Comparison of ENCODE assay signal across 24 cellular contexts in genomic region chr12:1346126-1346525, GRCh38.
A peak's percentile ranks its signal among the peaks of the same experiment; 100 is the strongest.
DNase-seq lines count a peak whose midpoint lies in the region; ATAC-seq and TF ChIP-seq lines count a peak whose summit lies in the region.
"Had no signal": no experiment of that assay in that cellular context is flagged by ENCODE, and none has a peak within 500 bp of the region (broad histone marks: within the 10 kb centered on the region; RNA-seq: fewer than 3 reads in every experiment).

No MANE protein-coding gene starts in this region.

- peak overlapping the region; percentile 76 for H3K27ac ChIP-seq in osteoblast (ENCODE audit: low read depth, low read length)
- H3K27ac ChIP-seq: BLaER1 treated with 17β-estradiol and CSF1 and Interleukin-3, amounts not matched to agents 10 nM and 100 nM; psoas muscle; VCaP had no signal

- no peaks in the 10 kb centered on the region for H3K27me3 ChIP-seq in osteoblast (ENCODE audit: insufficient read depth, low read length)
- H3K27me3 ChIP-seq: BLaER1 treated with 17β-estradiol and CSF1 and Interleukin-3, amounts not matched to agents 10 nM and 100 nM had no signal

- H3K4me3 ChIP-seq in AG10803 (ENCODE audit: low read length) (no peak overlapping the region), astrocyte of the spinal cord (ENCODE audit: low read depth, low read length) (no peak overlapping the region), osteoblast (ENCODE audit: insufficient read depth, low read length) (no peak overlapping the region)
- H3K4me3 ChIP-seq: BLaER1 treated with 17β-estradiol and CSF1 and Interleukin-3, amounts not matched to agents 10 nM and 100 nM; psoas muscle had no signal

- no peak for ATAC-seq in HG03159 (IDR thresholded peaks at IDR 0.05; ENCODE audit: unreplicated experiment)
- ATAC-seq in activated naive CD8-positive, alpha-beta T cell treated with anti-CD3 and anti-CD28 coated beads, Interleukin-2, amount 50 U/mL, for 24 hours, result no peak
- ATAC-seq in activated T-helper 17 cell treated with anti-CD3 and anti-CD28 coated beads, Interleukin-2, amount 50 U/mL, for 72 hours (replicated peaks), result no peak
- ATAC-seq: psoas muscle, SK-N-SH treated with all-trans-retinoic acid at 6 μM for 48 hours had no signal

- H3K9me3 Mint-ChIP-seq in HFFc6, result no peaks in the 10 kb centered on the region
- no peaks in the 10 kb centered on the region for H3K9me3 Mint-ChIP-seq in activated naive CD8-positive, alpha-beta T cell treated with anti-CD3 and anti-CD28 coated beads, Interleukin-2, amount 50 U/mL, for 24 hours
- H3K9me3 Mint-ChIP-seq in activated T-helper 17 cell treated with anti-CD3 and anti-CD28 coated beads, Interleukin-2, amount 50 U/mL, for 72 hours, result no peaks in the 10 kb centered on the region
- H3K9me3 Mint-ChIP-seq: activated CD4-positive, alpha-beta T cell treated with anti-CD3 and anti-CD28 coated beads, Interleukin-2, amount 10 ng/mL, durations not matched to agents 7 days and 5 days; activated naive CD4-positive, alpha-beta T cell treated with anti-CD3 and anti-CD28 coated beads for 36 hours; type B pancreatic cell had no signal

- H3K27me3 Mint-ChIP-seq in HFFc6 (ENCODE audit: insufficient read depth), result no peaks in the 10 kb centered on the region; the same call in none of the 2 replicates
- H3K27me3 Mint-ChIP-seq in activated naive CD8-positive, alpha-beta T cell treated with anti-CD3 and anti-CD28 coated beads, Interleukin-2, amount 50 U/mL, for 24 hours, result no peaks in the 10 kb centered on the region
- no peaks in the 10 kb centered on the region for H3K27me3 Mint-ChIP-seq in activated T-helper 17 cell treated with anti-CD3 and anti-CD28 coated beads, Interleukin-2, amount 50 U/mL, for 72 hours
- H3K27me3 Mint-ChIP-seq: activated CD4-positive, alpha-beta T cell treated with anti-CD3 and anti-CD28 coated beads, Interleukin-2, amount 10 ng/mL, durations not matched to agents 7 days and 5 days; type B pancreatic cell had no signal

- peaks cover 32% of the 10 kb centered on the region for H3K4me1 ChIP-seq in osteoblast (ENCODE audit: insufficient read depth, low read length)
- H3K4me1 ChIP-seq: Caco-2 had no signal

- H3K27ac Mint-ChIP-seq in HFFc6, result peak overlapping the region; percentile 86
- H3K27ac Mint-ChIP-seq in activated naive CD8-positive, alpha-beta T cell treated with anti-CD3 and anti-CD28 coated beads, Interleukin-2, amount 50 U/mL, for 24 hours, result no peak overlapping the region
- no peak overlapping the region for H3K27ac Mint-ChIP-seq in activated T-helper 17 cell treated with anti-CD3 and anti-CD28 coated beads, Interleukin-2, amount 50 U/mL, for 72 hours
- H3K27ac Mint-ChIP-seq: activated CD4-positive, alpha-beta T cell treated with anti-CD3 and anti-CD28 coated beads, Interleukin-2, amount 10 ng/mL, durations not matched to agents 7 days and 5 days; activated naive CD4-positive, alpha-beta T cell treated with anti-CD3 and anti-CD28 coated beads for 36 hours; type B pancreatic cell had no signal

- in situ Hi-C loops in astrocyte of the spinal cord (cut with HindIII; ENCODE audit: low sequenced_read_pairs), result no loop called here

- no peaks in the 10 kb centered on the region for H3K36me3 ChIP-seq in osteoblast (ENCODE audit: insufficient read depth, low read length)

- H2AFZ ChIP-seq in osteoblast (ENCODE audit: low read length), result peak overlapping the region; percentile 17

- TF ChIP-seq CTCF in AG10803 (conservative IDR thresholded peaks at IDR 0.05; ENCODE audit: low read length) (no peak), HFFc6 (IDR thresholded peaks at IDR 0.05) (no peak), astrocyte of the spinal cord (IDR thresholded peaks at IDR 0.05; ENCODE audit: low read depth, low read length) (no peak), osteoblast (IDR thresholded peaks at IDR 0.05; ENCODE audit: extremely low read depth, low read depth, low read length) (no peak)

- peak; percentile 82 for DNase-seq in AG10803 (ENCODE audit: low read depth)
- peak; percentile 52 for DNase-seq in HFFc6
- DNase-seq in astrocyte of the spinal cord (ENCODE audit: low read depth, low spot score), result peak; percentile 46
- peak; percentile 78 for DNase-seq in osteoblast (ENCODE audit: insufficient read length, low spot score, missing footprints)
- no peak for DNase-seq in activated naive CD8-positive, alpha-beta T cell treated with anti-CD3 and anti-CD28 coated beads, Interleukin-2, amount 50 U/mL, for 24 hours
- DNase-seq in DMS114 treated with DMSO at 0.1 percent for 48 hours (lab: John Stamatoyannopoulos, UW; ENCODE audit: unreplicated experiment), result no peak
- DNase-seq: activated CD4-positive, alpha-beta T cell treated with anti-CD3 and anti-CD28 coated beads, Interleukin-2, amount 10 ng/mL, durations not matched to agents 7 days and 5 days; activated naive CD4-positive, alpha-beta T cell treated with anti-CD3 and anti-CD28 coated beads for 36 hours; activated T-cell treated with anti-CD3 and anti-CD28 coated beads, Interleukin-2, amount 50 U/mL, for 48 hours; aorta; Caco-2; central memory CD4-positive, alpha-beta T cell; GOT3; head of caudate nucleus; NCI-H1092 treated with DMSO at 0.1 percent for 48 hours; NCI-H2029; psoas muscle; stimulated activated CD4-positive, alpha-beta T cell treated with anti-CD3 and anti-CD28 coated beads, Interleukin-1b, Interleukin-23, amount 100 ng/mL, for 48 hours had no signal

- H3K36me3 Mint-ChIP-seq in HFFc6 (ENCODE audit: low read depth), result peaks cover 5% of the 10 kb centered on the region; the same call in 1 of the 2 replicates
- H3K36me3 Mint-ChIP-seq in activated naive CD8-positive, alpha-beta T cell treated with anti-CD3 and anti-CD28 coated beads, Interleukin-2, amount 50 U/mL, for 24 hours (ENCODE audit: low read depth), result peaks cover 3% of the 10 kb centered on the region
- peaks cover 7% of the 10 kb centered on the region for H3K36me3 Mint-ChIP-seq in activated T-helper 17 cell treated with anti-CD3 and anti-CD28 coated beads, Interleukin-2, amount 50 U/mL, for 72 hours (ENCODE audit: low read depth)

- H4K20me1 ChIP-seq in osteoblast (ENCODE audit: insufficient read depth, low read length), result no peaks in the 10 kb centered on the region
- H4K20me1 ChIP-seq: BLaER1 treated with 17β-estradiol and CSF1 and Interleukin-3, amounts not matched to agents 10 nM and 100 nM had no signal

- no peaks in the 10 kb centered on the region for H3K79me2 ChIP-seq in osteoblast (ENCODE audit: insufficient read depth, low read length)

- H3K4me3 Mint-ChIP-seq in HFFc6, result peak overlapping the region; percentile 3; the same call in 1 of the 2 replicates
- no peak overlapping the region for H3K4me3 Mint-ChIP-seq in activated naive CD8-positive, alpha-beta T cell treated with anti-CD3 and anti-CD28 coated beads, Interleukin-2, amount 50 U/mL, for 24 hours
- H3K4me3 Mint-ChIP-seq in activated T-helper 17 cell treated with anti-CD3 and anti-CD28 coated beads, Interleukin-2, amount 50 U/mL, for 72 hours, result no peak overlapping the region
- H3K4me3 Mint-ChIP-seq: activated CD4-positive, alpha-beta T cell treated with anti-CD3 and anti-CD28 coated beads, Interleukin-2, amount 10 ng/mL, durations not matched to agents 7 days and 5 days; activated naive CD4-positive, alpha-beta T cell treated with anti-CD3 and anti-CD28 coated beads for 36 hours had no signal

- no peaks in the 10 kb centered on the region for H3K9me3 ChIP-seq in osteoblast (ENCODE audit: low read depth, low read length)
- H3K9me3 ChIP-seq: Caco-2, psoas muscle had no signal

- no peak overlapping the region for H3K4me2 ChIP-seq in osteoblast (ENCODE audit: insufficient read depth, low read length)

- peaks cover 47% of the 10 kb centered on the region for H3K4me1 Mint-ChIP-seq in HFFc6 (ENCODE audit: low read depth)
- H3K4me1 Mint-ChIP-seq in activated naive CD8-positive, alpha-beta T cell treated with anti-CD3 and anti-CD28 coated beads, Interleukin-2, amount 50 U/mL, for 24 hours, result no peaks in the 10 kb centered on the region
- no peaks in the 10 kb centered on the region for H3K4me1 Mint-ChIP-seq in activated T-helper 17 cell treated with anti-CD3 and anti-CD28 coated beads, Interleukin-2, amount 50 U/mL, for 72 hours

Comparison
In these comparisons a context has a peak if more than half of its experiments do, and no peak if none do; other contexts are left out.
1. DNase-seq: peak in AG10803 (single experiment), HFFc6 (single experiment), astrocyte of the spinal cord (single experiment) and osteoblast (single experiment); none in activated naive CD8-positive, alpha-beta T cell treated with anti-CD3 and anti-CD28 coated beads, Interleukin-2, amount 50 U/mL, for 24 hours (single experiment) and DMS114 treated with DMSO at 0.1 percent for 48 hours (single experiment).